In the genomic region with DNA sequence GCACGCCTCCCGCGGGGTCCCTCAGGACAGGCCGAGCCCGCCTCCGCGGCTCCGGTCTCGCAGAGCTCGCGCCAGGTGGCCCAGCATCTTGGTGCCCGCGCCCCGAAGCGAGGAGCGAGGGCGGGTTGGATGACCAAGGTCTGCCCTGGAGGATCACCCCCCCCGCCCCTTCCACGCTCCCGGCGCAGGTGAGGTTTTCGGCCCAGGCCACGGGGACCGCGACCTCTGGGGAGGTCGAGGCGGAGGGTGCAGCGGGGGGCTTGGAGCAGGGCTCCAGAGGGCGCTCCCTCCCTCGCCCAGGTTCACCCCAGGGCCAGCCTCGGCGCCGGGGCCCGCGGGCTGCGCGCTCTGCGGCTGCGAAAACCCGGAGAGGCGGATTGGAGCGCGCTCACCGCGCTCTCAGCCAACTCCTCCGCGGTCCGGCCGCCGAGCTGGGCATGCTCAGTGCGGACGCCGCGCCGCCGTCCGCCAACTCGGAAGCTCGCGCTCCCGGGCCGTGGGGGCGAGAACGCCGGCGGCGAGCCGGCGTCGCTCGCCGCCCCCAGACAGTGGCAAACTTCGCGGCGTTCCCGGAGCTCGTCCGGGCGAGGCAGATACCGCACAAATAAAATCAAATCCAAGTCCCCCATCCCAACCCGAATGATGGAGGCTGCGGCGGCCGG, we compare ENCODE assay signal across 8 cellular contexts. TPM values are rescaled to one million over a fixed set of nuclear protein-coding genes. Genes with fewer than 3 reads are reported as not detected.
A peak's percentile ranks its signal among the peaks of the same experiment; 100 is the strongest.
DNase-seq lines count a peak whose midpoint lies in the region; ATAC-seq, FAIRE-seq and TF ChIP-seq lines count a peak whose summit lies in the region.

A gene with protein sequence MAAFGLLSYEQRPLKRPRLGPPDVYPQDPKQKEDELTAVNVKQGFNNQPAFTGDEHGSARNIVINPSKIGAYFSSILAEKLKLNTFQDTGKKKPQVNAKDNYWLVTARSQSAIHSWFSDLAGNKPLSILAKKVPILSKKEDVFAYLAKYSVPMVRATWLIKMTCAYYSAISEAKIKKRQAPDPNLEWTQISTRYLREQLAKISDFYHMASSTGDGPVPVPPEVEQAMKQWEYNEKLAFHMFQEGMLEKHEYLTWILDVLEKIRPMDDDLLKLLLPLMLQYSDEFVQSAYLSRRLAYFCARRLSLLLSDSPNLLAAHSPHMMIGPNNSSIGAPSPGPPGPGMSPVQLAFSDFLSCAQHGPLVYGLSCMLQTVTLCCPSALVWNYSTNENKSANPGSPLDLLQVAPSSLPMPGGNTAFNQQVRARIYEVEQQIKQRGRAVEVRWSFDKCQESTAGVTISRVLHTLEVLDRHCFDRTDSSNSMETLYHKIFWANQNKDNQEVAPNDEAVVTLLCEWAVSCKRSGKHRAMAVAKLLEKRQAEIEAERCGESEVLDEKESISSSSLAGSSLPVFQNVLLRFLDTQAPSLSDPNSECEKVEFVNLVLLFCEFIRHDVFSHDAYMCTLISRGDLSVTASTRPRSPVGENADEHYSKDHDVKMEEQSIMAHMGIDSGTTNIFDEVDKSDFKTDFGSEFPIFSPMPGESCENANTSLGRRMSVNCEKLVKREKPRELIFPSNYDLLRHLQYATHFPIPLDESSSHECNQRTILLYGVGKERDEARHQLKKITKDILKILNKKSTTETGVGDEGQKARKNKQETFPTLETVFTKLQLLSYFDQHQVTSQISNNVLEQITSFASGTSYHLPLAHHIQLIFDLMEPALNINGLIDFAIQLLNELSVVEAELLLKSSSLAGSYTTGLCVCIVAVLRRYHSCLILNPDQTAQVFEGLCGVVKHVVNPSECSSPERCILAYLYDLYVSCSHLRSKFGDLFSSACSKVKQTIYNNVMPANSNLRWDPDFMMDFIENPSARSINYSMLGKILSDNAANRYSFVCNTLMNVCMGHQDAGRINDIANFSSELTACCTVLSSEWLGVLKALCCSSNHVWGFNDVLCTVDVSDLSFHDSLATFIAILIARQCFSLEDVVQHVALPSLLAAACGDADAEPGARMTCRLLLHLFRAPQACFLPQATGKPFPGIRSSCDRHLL (N-terminal part only) (plus strand): TSS at position 438 of the 662 bp plus-strand sequence. CDS start 1,263 bp downstream, outside the sequence.

- no peak within 1 kb of the TSS for H3K27ac Mint-ChIP-seq in activated naive CD4-positive, alpha-beta T cell treated with anti-CD3 and anti-CD28 coated beads, Interleukin-2, amount 50 U/mL, for 72 hours

- WGBS in neuronal stem cell (ENCODE audit: extremely low coverage in 2 of 2, insufficient read length in 2 of 2, insufficient replicate concordance in 1 of 2), 2 donors: no CpG with 5 or more reads among the region's 84 CpGs
- WGBS in tibial nerve, 2 donors: 1 to 3% methylated on average over 28 to 42 of the region's 84 CpGs

- H3K9me3 ChIP-seq in OCI-LY3 (ENCODE audit: insufficient read depth, low read length) (no peaks in the 10 kb centered on the region), neuronal stem cell (replicated peaks in 1 of 2; ENCODE audit: control insufficient read depth in 2 of 2, insufficient read depth in 1 of 2, low read depth in 1 of 2, low read length in 2 of 2) (no peaks in the 10 kb centered on the region), tibial nerve (no peaks in the 10 kb centered on the region)

- no peak within 1 kb of the TSS for H4K8ac ChIP-seq in neuronal stem cell (ENCODE audit: low read depth, low read length)

- no peak within 1 kb of the TSS for H2BK5ac ChIP-seq in neuronal stem cell (ENCODE audit: low read length)

- peaks cover 0 to 5% of the 10 kb centered on the region in 2 donors for H3K36me3 Mint-ChIP-seq in activated naive CD4-positive, alpha-beta T cell treated with anti-CD3 and anti-CD28 coated beads, Interleukin-2, amount 50 U/mL, for 72 hours

- H4K91ac ChIP-seq in neuronal stem cell (ENCODE audit: low read depth, low read length, poor library complexity): no peak within 1 kb of the TSS

- TF ChIP-seq CTCF in OCI-LY3 (IDR thresholded peaks at IDR 0.05; ENCODE audit: low read depth, low read length) (peak; percentile 52), tibial nerve (IDR thresholded peaks at IDR 0.05) (peak in 1 of 5 experiments; percentile 31)

- H3K9me3 Mint-ChIP-seq in activated naive CD4-positive, alpha-beta T cell treated with anti-CD3 and anti-CD28 coated beads, Interleukin-2, amount 50 U/mL, for 72 hours: no peaks in the 10 kb centered on the region

- peak within 1 kb of the TSS; percentile 52 for H2BK15ac ChIP-seq in neuronal stem cell (ENCODE audit: low read length)

- H2BK120ac ChIP-seq in neuronal stem cell (ENCODE audit: low read depth, low read length): peak within 1 kb of the TSS; percentile 87

- TF ChIP-seq POLR2A in tibial nerve (IDR thresholded peaks at IDR 0.05): peak in 1 of 2 donors; percentile 22

- peak within 1 kb of the TSS; percentile 57 for H3K23ac ChIP-seq in neuronal stem cell (ENCODE audit: low read depth, low read length, poor library complexity)

- H2BK12ac ChIP-seq in neuronal stem cell (ENCODE audit: low read length): peak within 1 kb of the TSS; percentile 76

- peak within 1 kb of the TSS; percentile 94 for H3K4me3 ChIP-seq in OCI-LY3 (ENCODE audit: low read length)
- H3K4me3 ChIP-seq in neuronal stem cell (ENCODE audit: low read length in 2 of 2): peak within 1 kb of the TSS; percentile 69 to 87
- peak within 1 kb of the TSS; percentile 42 to 82 (median 52) for H3K4me3 ChIP-seq in tibial nerve

- H3K79me1 ChIP-seq in neuronal stem cell (ENCODE audit: low read depth, low read length): no peaks in the 10 kb centered on the region

- H3K4me2 ChIP-seq in OCI-LY3 (ENCODE audit: low read length): peak within 1 kb of the TSS; percentile 68
- peak within 1 kb of the TSS; percentile 93 for H3K4me2 ChIP-seq in neuronal stem cell (ENCODE audit: insufficient read depth, low read length, poor library complexity, severe bottlenecking)

- peak within 1 kb of the TSS; percentile 90 for H2AFZ ChIP-seq in OCI-LY3 (ENCODE audit: low read depth, low read length)
- H2AFZ ChIP-seq in neuronal stem cell (ENCODE audit: low read length): peak within 1 kb of the TSS; percentile 100

- FAIRE-seq in HTR-8/SVneo (lab: Jason Lieb, UNC): no peak

- H3K4me1 ChIP-seq in OCI-LY3 (ENCODE audit: low read length): peaks cover 12% of the 10 kb centered on the region
- H3K4me1 ChIP-seq in neuronal stem cell (ENCODE audit: control insufficient read depth in 2 of 2, insufficient read depth in 1 of 2, low read depth in 1 of 2, low read length in 2 of 2): peaks cover 3 to 8% of the 10 kb centered on the region in 2 donors
- H3K4me1 ChIP-seq in tibial nerve: peaks cover 0 to 33% (median 10%) of the 10 kb centered on the region in 4 donors

- H3K9ac ChIP-seq in OCI-LY3 (ENCODE audit: low read length): peak within 1 kb of the TSS; percentile 65
- H3K9ac ChIP-seq in neuronal stem cell (ENCODE audit: low read depth, low read length, poor library complexity): peak within 1 kb of the TSS; percentile 95

- peak; percentile 72 for ATAC-seq in GM21367 (IDR thresholded peaks at IDR 0.05; ENCODE audit: unreplicated experiment)
- peak; percentile 77 to 82 for ATAC-seq in activated naive CD4-positive, alpha-beta T cell treated with anti-CD3 and anti-CD28 coated beads, Interleukin-2, amount 50 U/mL, for 72 hours

- in situ Hi-C loops in Caki2 (cut with HindIII; ENCODE audit: low pct_unique_long_range_greater_than_20kb, low sequenced_read_pairs): no loop called here

- peak within 1 kb of the TSS; percentile 42 for H2AK5ac ChIP-seq in neuronal stem cell (ENCODE audit: low read depth, low read length)

- H3K36me3 ChIP-seq in OCI-LY3 (replicated peaks; ENCODE audit: low read depth, low read length): no peaks in the 10 kb centered on the region
- no peaks in the 10 kb centered on the region for H3K36me3 ChIP-seq in neuronal stem cell (replicated peaks in 1 of 2; ENCODE audit: control insufficient read depth in 2 of 2, insufficient read depth in 2 of 2, low read length in 2 of 2)
- H3K36me3 ChIP-seq in tibial nerve: no peaks in the 10 kb centered on the region

- no peak within 1 kb of the TSS for H3K14ac ChIP-seq in neuronal stem cell (ENCODE audit: low read length)

- no peak within 1 kb of the TSS for H3K4ac ChIP-seq in neuronal stem cell (ENCODE audit: low read length)

- H3K79me2 ChIP-seq in OCI-LY3 (ENCODE audit: low read length): no peaks in the 10 kb centered on the region

- no peak for TF ChIP-seq EP300 in tibial nerve (IDR thresholded peaks at IDR 0.05)

- DNase-seq in Caki2 (ENCODE audit: low read depth): peak; percentile 74
- DNase-seq in HTR-8/SVneo (ENCODE audit: insufficient read length, low spot score): peak; percentile 91
- DNase-seq in activated naive CD4-positive, alpha-beta T cell treated with anti-CD3 and anti-CD28 coated beads, Interleukin-2, amount 50 U/mL, for 72 hours (ENCODE audit: low spot score in 2 of 2): peak; percentile 76
- peak; percentile 58 for DNase-seq in globus pallidus (ENCODE audit: low spot score)
- peak; percentile 79 for DNase-seq in neuronal stem cell (ENCODE audit: low spot score)
- DNase-seq in tibial nerve (ENCODE audit: low spot score in 2 of 2): peak in 1 of 2 donors; percentile 13

- H3K27ac ChIP-seq in OCI-LY3 (ENCODE audit: low read length) (no peak within 1 kb of the TSS), neuronal stem cell (replicated peaks; ENCODE audit: low read length) (peak within 1 kb of the TSS; percentile 83), tibial nerve (peak within 1 kb of the TSS in 3 of 4 donors; percentile 0 to 83 (median 65))

- H3K27me3 ChIP-seq in OCI-LY3 (ENCODE audit: low read depth, low read length) (peaks cover 38% of the 10 kb centered on the region), neuronal stem cell (ENCODE audit: control insufficient read depth in 3 of 3, insufficient read depth in 3 of 3, low read depth in 1 of 3, low read length in 3 of 3) (peaks cover 0 to 21% (median 0%) of the 10 kb centered on the region in 3 experiments), tibial nerve (peaks cover 0 to 25% of the 10 kb centered on the region in 2 donors)

- no peaks in the 10 kb centered on the region for H4K20me1 ChIP-seq in OCI-LY3 (ENCODE audit: insufficient read depth, low read length)

- H3K18ac ChIP-seq in neuronal stem cell (ENCODE audit: low read length): peak within 1 kb of the TSS; percentile 98

RNA-seq across cellular contexts. Expression of the gene that starts here (rescaled TPM):
- total RNA-seq in Caki2 (2014; rRNA removed; shearing (Covaris generic); ENCODE audit: low replicate concordance): 0.24 TPM in 1 of 2 replicates, not detected in the other
- total RNA-seq in activated naive CD4-positive, alpha-beta T cell treated with anti-CD3 and anti-CD28 coated beads, Interleukin-2, amount 50 U/mL, for 72 hours: 1 to 10 TPM; 1.5 to 6.9 TPM
- 7.3 TPM for polyA plus RNA-seq in neuronal stem cell (2013, experiment 1 of 2)
- 7.6 TPM for polyA plus RNA-seq in neuronal stem cell (2013, experiment 2 of 2)
- 1 to 10 TPM; 1.2 to 5.9 (median 2.4) TPM for total RNA-seq in tibial nerve

Comparison
In these comparisons a context has a peak if more than half of its experiments do, and no peak if none do; other contexts are left out.
1. Peak in DNase-seq in Caki2; RNA of the gene not detected or under 1 TPM.